ENCODE assay signal across 1 cellular context in genomic region chr18:23631312-23631711, GRCh38.
A peak's percentile ranks its signal among the peaks of the same experiment; 100 is the strongest.
TF ChIP-seq lines count a peak whose summit lies in the region.

No MANE protein-coding gene starts in this region.

TF ChIP-seq in HEK293, 187 proteins besides CTCF, POLR2A, EP300 and RAD21:
- TF ChIP-seq ZBTB11 (tag by site-specific recombination; conservative IDR thresholded peaks at IDR 0.05; ENCODE audit: low read depth) (no peak), BCL11A (tag by site-specific recombination; IDR thresholded peaks at IDR 0.05; ENCODE audit: low read depth) (no peak), KLF1 (tag by site-specific recombination; IDR thresholded peaks at IDR 0.05) (no peak), ZNF10 (tag by site-specific recombination; IDR thresholded peaks at IDR 0.05) (no peak), ZNF843 (tag by site-specific recombination; IDR thresholded peaks at IDR 0.05) (no peak), ZNF266 (tag by site-specific recombination; IDR thresholded peaks at IDR 0.05; ENCODE audit: low read depth) (no peak), ZNF513 (tag by site-specific recombination; IDR thresholded peaks at IDR 0.05) (no peak), ZNF561 (tag by site-specific recombination; IDR thresholded peaks at IDR 0.05; ENCODE audit: borderline replicate concordance) (no peak), ZNF777 (tag by site-specific recombination; IDR thresholded peaks at IDR 0.05; ENCODE audit: borderline replicate concordance) (no peak), PRDM4 (tag by site-specific recombination; IDR thresholded peaks at IDR 0.05) (peak; percentile 62; the same call in 1 of the 2 replicates), SP7 (tag by site-specific recombination; IDR thresholded peaks at IDR 0.05) (no peak), ZNF292 (tag by site-specific recombination; IDR thresholded peaks at IDR 0.05; ENCODE audit: borderline replicate concordance, low read depth) (no peak), ZNF19 (tag by site-specific recombination; IDR thresholded peaks at IDR 0.05; ENCODE audit: low read depth) (no peak), ZNF366 (tag by site-specific recombination; conservative IDR thresholded peaks at IDR 0.05) (no peak), ZNF416 (tag by site-specific recombination; IDR thresholded peaks at IDR 0.05) (no peak), ZNF335 (tag by site-specific recombination; conservative IDR thresholded peaks at IDR 0.05) (no peak), ZNF776 (tag by site-specific recombination; IDR thresholded peaks at IDR 0.05; ENCODE audit: borderline replicate concordance) (no peak), SP2 (tag by site-specific recombination; IDR thresholded peaks at IDR 0.05) (no peak), ZNF473 (tag by site-specific recombination; IDR thresholded peaks at IDR 0.05) (no peak), ZNF830 (tag by site-specific recombination; IDR thresholded peaks at IDR 0.05; ENCODE audit: low read depth) (no peak), ZNF121 (tag by site-specific recombination; IDR thresholded peaks at IDR 0.05) (peak; percentile 93), ZBTB20 (tag by site-specific recombination; IDR thresholded peaks at IDR 0.05) (peak; percentile 41; the same call in 1 of the 2 replicates), HOXC10 (CRISPR knock-in tag; IDR thresholded peaks at IDR 0.05) (no peak)
